ENCODE assay signal across 34 cellular contexts in the genomic region with DNA sequence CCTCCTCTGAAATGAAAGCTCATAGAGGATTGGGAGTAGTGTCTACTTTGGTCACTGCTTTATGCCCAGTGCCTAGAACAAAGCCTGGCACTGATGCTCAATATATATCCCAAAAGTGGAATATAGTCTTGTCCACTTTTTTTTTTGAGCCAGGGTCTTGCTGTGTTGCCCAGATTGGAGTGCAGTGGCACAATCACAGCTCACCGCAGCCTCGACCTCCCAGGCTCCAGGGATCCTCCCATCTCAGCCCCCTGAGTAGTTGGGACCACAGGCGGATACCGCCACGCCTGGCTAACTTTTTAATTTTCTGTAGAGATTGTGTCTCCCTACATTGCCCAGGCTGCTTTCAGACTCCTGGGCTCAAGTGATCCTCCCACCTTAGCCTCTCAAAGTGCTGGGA. TPM values are rescaled to one million over a fixed set of nuclear protein-coding genes. Genes with fewer than 3 reads are reported as not detected.
"Had no signal": no experiment of that assay in that cellular context is flagged by ENCODE, and none has a peak within 500 bp of the region (broad histone marks: within the 10 kb centered on the region; RNA-seq: fewer than 3 reads in every experiment).

No MANE protein-coding gene starts in this region.

- H3K9me3 ChIP-seq: ascending aorta had no signal

- FAIRE-seq: bronchial epithelial cell had no signal

- H3K4me3 ChIP-seq: ascending aorta, cardiac muscle cell had no signal

- H3K27me3 Mint-ChIP-seq: activated B cell treated with CpG ODN at 0.5 μM for 24 hours; activated CD4-positive, alpha-beta memory T cell treated with anti-CD3 and anti-CD28 coated beads, Interleukin-2, amount 10 ng/mL, durations not matched to agents 7 days and 5 days; activated CD4-positive, alpha-beta T cell treated with anti-CD3 and anti-CD28 coated beads, Interleukin-2, amount 10 ng/mL, durations not matched to agents 24 days and 14 days; activated CD8-positive, alpha-beta memory T cell treated with anti-CD3 and anti-CD28 coated beads, Interleukin-2, amount 10 ng/mL, durations not matched to agents 7 days and 5 days; activated naive CD4-positive, alpha-beta T cell treated with anti-CD3 and anti-CD28 coated beads, Interleukin-2, amount 10 ng/mL, durations not matched to agents 7 days and 5 days; activated naive CD4-positive, alpha-beta T cell treated with anti-CD3 and anti-CD28 coated beads, Interleukin-2, amount 50 U/mL, for 24 hours; activated naive CD8-positive, alpha-beta T cell; activated naive CD8-positive, alpha-beta T cell treated with anti-CD3 and anti-CD28 coated beads, Interleukin-2, amount 10 ng/mL, durations not matched to agents 7 days and 5 days; activated naive CD8-positive, alpha-beta T cell treated with anti-CD3 and anti-CD28 coated beads, Interleukin-2, amount 50 U/mL, for 24 hours; activated T-cell treated with anti-CD3 and anti-CD28 coated beads, Interleukin-2, amount 50 U/mL, for 24 hours; brain; central memory CD8-positive, alpha-beta T cell had no signal

- DNase-seq: activated B cell treated with CpG ODN at 0.5 μM for 24 hours; activated CD4-positive, alpha-beta memory T cell treated with anti-CD3 and anti-CD28 coated beads, Interleukin-2, amount 10 ng/mL, durations not matched to agents 7 days and 5 days; activated CD4-positive, alpha-beta T cell treated with anti-CD3 and anti-CD28 coated beads for 4 hours; activated CD4-positive, alpha-beta T cell treated with anti-CD3 and anti-CD28 coated beads, Interleukin-2, amount 10 ng/mL, durations not matched to agents 24 days and 14 days; activated CD4-positive, alpha-beta T cell treated with anti-CD3 and anti-CD28 coated beads, Interleukin-2, amount 50 U/mL, for 1 hour; activated CD4-positive, alpha-beta T cell treated with anti-CD3 and anti-CD28 coated beads, Interleukin-2, amount 50 U/mL, for 4 hours; activated CD4-positive, CD25-positive, alpha-beta regulatory T cell treated with anti-CD3 and anti-CD28 coated beads, Interleukin-2, amount 50 U/mL, for 72 hours; activated CD8-positive, alpha-beta memory T cell treated with anti-CD3 and anti-CD28 coated beads for 24 hours; activated CD8-positive, alpha-beta memory T cell treated with anti-CD3 and anti-CD28 coated beads, Interleukin-2, amount 10 ng/mL, durations not matched to agents 7 days and 5 days; activated CD8-positive, alpha-beta memory T cell treated with anti-CD3 and anti-CD28 coated beads, Interleukin-2, amount 50 U/mL, for 48 hours; activated CD8-positive, alpha-beta T cell treated with anti-CD3 and anti-CD28 coated beads, Interleukin-2, amount 10 ng/mL, durations not matched to agents 7 days and 5 days; activated effector memory CD4-positive, alpha-beta T cell treated with Interleukin-2 at 50 U/mL for 16 hours; activated gamma-delta T cell; activated naive CD4-positive, alpha-beta T cell treated with anti-CD3 and anti-CD28 coated beads, Interleukin-2, amount 10 ng/mL, durations not matched to agents 7 days and 5 days; activated naive CD4-positive, alpha-beta T cell treated with Interleukin-2 at 50 U/mL for 16 hours; activated naive CD8-positive, alpha-beta T cell treated with anti-CD3 and anti-CD28 coated beads, Interleukin-2, amount 10 ng/mL, durations not matched to agents 7 days and 5 days; activated naive CD8-positive, alpha-beta T cell treated with anti-CD3 and anti-CD28 coated beads, Interleukin-2, amount 50 U/mL, for 24 hours; activated T-cell treated with anti-CD3 and anti-CD28 coated beads, Interleukin-2, amount 50 U/mL, for 24 hours; activated T-cell treated with anti-CD3 and anti-CD28 coated beads, Interleukin-2, amount 50 U/mL, for 48 hours; amygdala; anterior cingulate cortex; cerebellar nuclear complex; T-helper 1 cell; T1000; WERI-Rb-1 had no signal

- H3K4me3 Mint-ChIP-seq: activated B cell treated with CpG ODN at 0.5 μM for 24 hours; activated CD4-positive, alpha-beta memory T cell treated with anti-CD3 and anti-CD28 coated beads, Interleukin-2, amount 10 ng/mL, durations not matched to agents 7 days and 5 days; activated CD4-positive, alpha-beta T cell treated with anti-CD3 and anti-CD28 coated beads, Interleukin-2, amount 10 ng/mL, durations not matched to agents 24 days and 14 days; activated CD8-positive, alpha-beta memory T cell treated with anti-CD3 and anti-CD28 coated beads, Interleukin-2, amount 10 ng/mL, durations not matched to agents 7 days and 5 days; activated CD8-positive, alpha-beta T cell treated with anti-CD3 and anti-CD28 coated beads, Interleukin-2, amount 10 ng/mL, durations not matched to agents 7 days and 5 days; activated naive CD4-positive, alpha-beta T cell treated with anti-CD3 and anti-CD28 coated beads, Interleukin-2, amount 10 ng/mL, durations not matched to agents 7 days and 5 days; activated naive CD4-positive, alpha-beta T cell treated with anti-CD3 and anti-CD28 coated beads, Interleukin-2, amount 50 U/mL, for 24 hours; activated naive CD8-positive, alpha-beta T cell; activated naive CD8-positive, alpha-beta T cell treated with anti-CD3 and anti-CD28 coated beads, Interleukin-2, amount 10 ng/mL, durations not matched to agents 7 days and 5 days; activated naive CD8-positive, alpha-beta T cell treated with anti-CD3 and anti-CD28 coated beads, Interleukin-2, amount 50 U/mL, for 24 hours; activated T-cell treated with anti-CD3 and anti-CD28 coated beads, Interleukin-2, amount 50 U/mL, for 24 hours; central memory CD8-positive, alpha-beta T cell; T-helper 1 cell treated with Interleukin-12 subunit alpha and Interleukin-12 subunit beta and Interleukin-4 antibody, amounts not matched to agents 30 μg/mL and 1 μg/mL, for 36 hours had no signal

- H3K36me3 Mint-ChIP-seq: activated naive CD4-positive, alpha-beta T cell treated with anti-CD3 and anti-CD28 coated beads, Interleukin-2, amount 10 ng/mL, durations not matched to agents 7 days and 5 days; activated naive CD4-positive, alpha-beta T cell treated with anti-CD3 and anti-CD28 coated beads, Interleukin-2, amount 50 U/mL, for 24 hours; activated naive CD8-positive, alpha-beta T cell had no signal

- H3K36me3 ChIP-seq: cardiac muscle cell had no signal

- H3K27ac ChIP-seq: cardiac muscle cell, WERI-Rb-1 had no signal

- ATAC-seq: activated CD8-positive, alpha-beta memory T cell treated with anti-CD3 and anti-CD28 coated beads, Interleukin-2, amount 10 ng/mL, durations not matched to agents 7 days and 5 days; activated CD8-positive, alpha-beta T cell treated with anti-CD3 and anti-CD28 coated beads, Interleukin-2, amount 10 ng/mL, durations not matched to agents 7 days and 5 days; activated naive CD8-positive, alpha-beta T cell treated with anti-CD3 and anti-CD28 coated beads, Interleukin-2, amount 50 U/mL, for 24 hours had no signal

- H3K27ac Mint-ChIP-seq: activated B cell treated with CpG ODN at 0.5 μM for 24 hours; activated CD4-positive, alpha-beta memory T cell treated with anti-CD3 and anti-CD28 coated beads, Interleukin-2, amount 10 ng/mL, durations not matched to agents 7 days and 5 days; activated CD4-positive, alpha-beta T cell treated with anti-CD3 and anti-CD28 coated beads, Interleukin-2, amount 10 ng/mL, durations not matched to agents 24 days and 14 days; activated CD8-positive, alpha-beta memory T cell treated with anti-CD3 and anti-CD28 coated beads, Interleukin-2, amount 10 ng/mL, durations not matched to agents 7 days and 5 days; activated CD8-positive, alpha-beta T cell treated with anti-CD3 and anti-CD28 coated beads, Interleukin-2, amount 10 ng/mL, durations not matched to agents 7 days and 5 days; activated naive CD4-positive, alpha-beta T cell treated with anti-CD3 and anti-CD28 coated beads, Interleukin-2, amount 10 ng/mL, durations not matched to agents 7 days and 5 days; activated naive CD4-positive, alpha-beta T cell treated with anti-CD3 and anti-CD28 coated beads, Interleukin-2, amount 50 U/mL, for 24 hours; activated naive CD8-positive, alpha-beta T cell; activated naive CD8-positive, alpha-beta T cell treated with anti-CD3 and anti-CD28 coated beads, Interleukin-2, amount 10 ng/mL, durations not matched to agents 7 days and 5 days; activated naive CD8-positive, alpha-beta T cell treated with anti-CD3 and anti-CD28 coated beads, Interleukin-2, amount 50 U/mL, for 24 hours; activated T-cell treated with anti-CD3 and anti-CD28 coated beads, Interleukin-2, amount 50 U/mL, for 24 hours; activated T-helper 2 cell treated with anti-CD3 and anti-CD28 coated beads, Interferon-gamma antibody, Interleukin-2, Interleukin-4, amounts not matched to agents 10 μg/mL and 5 μg/mL and 100 μg/mL, durations not matched to agents 14 hours and 24 hours and 36 hours; T-helper 1 cell treated with Interleukin-12 subunit alpha and Interleukin-12 subunit beta and Interleukin-4 antibody, amounts not matched to agents 30 μg/mL and 1 μg/mL, for 36 hours had no signal

- H3K27me3 ChIP-seq: ascending aorta, cardiac muscle cell had no signal

RNA-seq across cellular contexts. Expression of a gene that starts 23.4 kb away (rescaled TPM):
- total RNA-seq: ascending aorta had no signal
